23 cellular contexts compared by ENCODE assay signal in the genomic region with DNA sequence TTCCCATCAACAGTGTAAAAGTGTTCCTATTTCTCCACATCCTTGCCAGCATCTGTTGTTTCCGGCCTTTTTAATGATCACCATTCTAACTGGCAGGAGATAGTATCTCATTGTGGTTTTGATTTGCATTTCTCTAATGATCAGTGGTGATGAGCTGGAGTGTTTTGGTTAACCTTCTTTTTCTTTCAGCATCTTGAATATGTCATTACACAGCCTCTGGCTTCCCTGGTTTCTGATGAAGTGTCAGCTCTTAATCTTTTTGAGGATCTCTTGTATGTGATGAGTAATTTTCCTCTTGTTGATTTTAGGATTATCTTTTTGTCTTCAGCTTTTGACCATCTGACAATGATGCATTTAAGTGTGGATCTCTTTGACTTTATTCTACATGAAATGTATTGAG.
"Had no signal": no experiment of that assay in that cellular context is flagged by ENCODE, and none has a peak within 500 bp of the region (broad histone marks: within the 10 kb centered on the region; RNA-seq: fewer than 3 reads in every experiment).

No MANE protein-coding gene starts in this region.

- ATAC-seq: activated T-cell treated with anti-CD3 and anti-CD28 coated beads, Interleukin-2, amount 50 U/mL, for 72 hours; effector memory CD8-positive, alpha-beta T cell; esophagus mucosa; right lobe of liver; upper lobe of right lung had no signal

- H3K27me3 ChIP-seq: colonic mucosa, right lobe of liver, thyroid gland, upper lobe of right lung had no signal

- H3K9me3 ChIP-seq: colonic mucosa, right lobe of liver, thyroid gland, upper lobe of right lung had no signal

- DNase-seq: activated CD4-positive, alpha-beta T cell treated with anti-CD3 and anti-CD28 coated beads for 4 hours; activated CD4-positive, alpha-beta T cell treated with anti-CD3 and anti-CD28 coated beads, Interleukin-2, amount 50 U/mL, for 48 hours; activated CD4-positive, CD25-positive, alpha-beta regulatory T cell; activated effector memory CD4-positive, alpha-beta T cell treated with Interleukin-2 at 50 U/mL for 16 hours; activated naive CD4-positive, alpha-beta T cell treated with anti-CD3 and anti-CD28 coated beads for 36 hours; activated naive CD8-positive, alpha-beta T cell treated with anti-CD3 and anti-CD28 coated beads, Interleukin-2, amount 10 ng/mL, durations not matched to agents 7 days and 5 days; activated T-cell treated with anti-CD3 and anti-CD28 coated beads, Interleukin-2, amount 50 U/mL, for 72 hours; amniotic stem cell; colonic mucosa; dorsolateral prefrontal cortex; effector memory CD8-positive, alpha-beta T cell; foreskin melanocyte; kidney; naive B cell; occipital lobe; right lobe of liver; stimulated activated CD4-positive, alpha-beta T cell treated with anti-CD3 and anti-CD28 coated beads, Interleukin-1b, Interleukin-23, amount 100 ng/mL, for 48 hours; substantia nigra; thyroid gland; upper lobe of right lung had no signal

- H3K36me3 ChIP-seq: colonic mucosa, right lobe of liver, thyroid gland, upper lobe of right lung had no signal

- H3K27ac ChIP-seq: colonic mucosa, dorsolateral prefrontal cortex, right lobe of liver, skin epidermis, thyroid gland, upper lobe of right lung had no signal

- H3K4me3 ChIP-seq: colonic mucosa, dorsolateral prefrontal cortex, lung, right lobe of liver, skin epidermis, thyroid gland, upper lobe of right lung had no signal

- H3K4me1 ChIP-seq: colonic mucosa, right lobe of liver, thyroid gland, upper lobe of right lung had no signal
